ENCODE assay signal across 23 cellular contexts in genomic region chr22:38970548-38970947, GRCh38. TPM values are rescaled to one million over a fixed set of nuclear protein-coding genes. Genes with fewer than 3 reads are reported as not detected.
DNase-seq lines count a peak whose midpoint lies in the region; ATAC-seq and TF ChIP-seq lines count a peak whose summit lies in the region.
"Had no signal": no experiment of that assay in that cellular context is flagged by ENCODE, and none has a peak within 500 bp of the region (broad histone marks: within the 10 kb centered on the region; RNA-seq: fewer than 3 reads in every experiment).

No MANE protein-coding gene starts in this region.

- H3K4me3 ChIP-seq in CD8-positive, alpha-beta T cell (ENCODE audit: low read depth, low read length), result no peak overlapping the region
- H3K4me3 ChIP-seq: GM23338, SJSA1 had no signal

- no peak overlapping the region for H3K4me3 Mint-ChIP-seq in CD8-positive, alpha-beta T cell
- H3K4me3 Mint-ChIP-seq in T-helper 17 cell (no peak overlapping the region), glutamatergic neuron (ENCODE audit: unreplicated experiment) (no peak overlapping the region)
- H3K4me3 Mint-ChIP-seq in stimulated activated effector memory CD8-positive, alpha-beta T cell treated with anti-CD3 and anti-CD28 coated beads, Interleukin-12 subunit alpha, Interleukin-12 subunit beta, amount 100 ng/mL, for 72 hours, result no peak overlapping the region
- H3K4me3 Mint-ChIP-seq: GM23338, H9, IgD-negative memory B cell had no signal

- no peak for DNase-seq in CD8-positive, alpha-beta T cell
- DNase-seq in T-helper 17 cell (no peak), glutamatergic neuron (no peak), anterior cingulate cortex (lab: John Stamatoyannopoulos, UW) (no peak)
- no peak for DNase-seq in stimulated activated effector memory CD8-positive, alpha-beta T cell treated with anti-CD3 and anti-CD28 coated beads, Interleukin-12 subunit alpha, Interleukin-12 subunit beta, amount 100 ng/mL, for 72 hours (ENCODE audit: low spot score in 2 of 2)
- DNase-seq in activated CD8-positive, alpha-beta memory T cell treated with anti-CD3 and anti-CD28 coated beads for 24 hours, result no peak
- DNase-seq: H9, MM.1S, NCI-H2029 treated with DMSO at 0.1 percent for 48 hours, NCI-H446 treated with DMSO at 0.1 percent for 48 hours, NCI-H526, Right ventricle myocardium superior, RPMI8226 had no signal

- H3K4me1 ChIP-seq in CD8-positive, alpha-beta T cell (ENCODE audit: insufficient read depth, low read length), result no peaks in the 10 kb centered on the region
- H3K4me1 ChIP-seq: SJSA1 had no signal

- no peaks in the 10 kb centered on the region for H3K36me3 ChIP-seq in CD8-positive, alpha-beta T cell (ENCODE audit: insufficient read depth, low read length)
- H3K36me3 ChIP-seq: SJSA1 had no signal

- no peak for ATAC-seq in CD8-positive, alpha-beta T cell
- ATAC-seq in T-helper 17 cell (no peak), GM21576 (IDR thresholded peaks at IDR 0.05; ENCODE audit: unreplicated experiment) (no peak)
- no peak for ATAC-seq in stimulated activated effector memory CD8-positive, alpha-beta T cell treated with anti-CD3 and anti-CD28 coated beads, Interleukin-12 subunit alpha, Interleukin-12 subunit beta, amount 100 ng/mL, for 72 hours
- ATAC-seq: GM23338 had no signal

- no peaks in the 10 kb centered on the region for H3K36me3 Mint-ChIP-seq in CD8-positive, alpha-beta T cell
- H3K36me3 Mint-ChIP-seq in T-helper 17 cell (ENCODE audit: low read depth) (peaks cover 3% of the 10 kb centered on the region), glutamatergic neuron (ENCODE audit: unreplicated experiment) (no peaks in the 10 kb centered on the region)
- H3K36me3 Mint-ChIP-seq in stimulated activated effector memory CD8-positive, alpha-beta T cell treated with anti-CD3 and anti-CD28 coated beads, Interleukin-12 subunit alpha, Interleukin-12 subunit beta, amount 100 ng/mL, for 72 hours, result no peaks in the 10 kb centered on the region

- H3K27me3 ChIP-seq in CD8-positive, alpha-beta T cell (ENCODE audit: insufficient read depth, low read length), result no peaks in the 10 kb centered on the region

- POLR2A ChIA-PET in CD8-positive, alpha-beta T cell (lab: Charles Lee), result no interaction called here

- H3K9me3 Mint-ChIP-seq in CD8-positive, alpha-beta T cell, result no peaks in the 10 kb centered on the region
- peaks cover 4% of the 10 kb centered on the region for H3K9me3 Mint-ChIP-seq in glutamatergic neuron (ENCODE audit: unreplicated experiment)
- no peaks in the 10 kb centered on the region for H3K9me3 Mint-ChIP-seq in stimulated activated effector memory CD8-positive, alpha-beta T cell treated with anti-CD3 and anti-CD28 coated beads, Interleukin-12 subunit alpha, Interleukin-12 subunit beta, amount 100 ng/mL, for 72 hours
- H3K9me3 Mint-ChIP-seq: IgD-negative memory B cell had no signal

- peaks cover 17% of the 10 kb centered on the region for H3K27me3 Mint-ChIP-seq in CD8-positive, alpha-beta T cell (ENCODE audit: low read depth)
- H3K27me3 Mint-ChIP-seq in T-helper 17 cell (peaks cover 31% of the 10 kb centered on the region), glutamatergic neuron (ENCODE audit: unreplicated experiment) (peaks cover 12% of the 10 kb centered on the region)

- no peaks in the 10 kb centered on the region for H3K9me3 ChIP-seq in CD8-positive, alpha-beta T cell (ENCODE audit: low read length)
- no peaks in the 10 kb centered on the region for H3K9me3 ChIP-seq in T-helper 17 cell (ENCODE audit: control insufficient read depth, low read length, poor library complexity, severe bottlenecking)
- H3K9me3 ChIP-seq: SJSA1 had no signal

- H3K27ac ChIP-seq in CD8-positive, alpha-beta T cell (ENCODE audit: low read depth, low read length), result no peak overlapping the region
- H3K27ac ChIP-seq: C4-2B, HL-60, KMS-11, SJSA1 had no signal

- intact Hi-C loops in CD8-positive, alpha-beta T cell (cut with DNase I, micrococcal nuclease), result no loop called here

- CTCF ChIA-PET in CD8-positive, alpha-beta T cell (lab: Charles Lee), result interaction anchor here (2.7 kb wide), 1 partner anchor 32 kb away, joined by 12 read pairs; no protein-coding TSS in a partner anchor

- TF ChIP-seq CTCF in CD8-positive, alpha-beta T cell (IDR thresholded peaks at IDR 0.05), result no peak
- TF ChIP-seq CTCF in glutamatergic neuron (IDR thresholded peaks at IDR 0.05; ENCODE audit: partially characterized antibody, unreplicated experiment), result no peak

- H3K27ac Mint-ChIP-seq in CD8-positive, alpha-beta T cell, result peak overlapping the region; percentile 53
- peak overlapping the region; percentile 24 for H3K27ac Mint-ChIP-seq in T-helper 17 cell
- peak overlapping the region; percentile 17 for H3K27ac Mint-ChIP-seq in glutamatergic neuron (ENCODE audit: unreplicated experiment)
- peak overlapping the region; percentile 85 for H3K27ac Mint-ChIP-seq in stimulated activated effector memory CD8-positive, alpha-beta T cell treated with anti-CD3 and anti-CD28 coated beads, Interleukin-12 subunit alpha, Interleukin-12 subunit beta, amount 100 ng/mL, for 72 hours
- H3K27ac Mint-ChIP-seq: GM23338, H9, IgD-negative memory B cell had no signal

- peaks cover 2% of the 10 kb centered on the region for H3K4me1 Mint-ChIP-seq in CD8-positive, alpha-beta T cell (ENCODE audit: low read depth)
- H3K4me1 Mint-ChIP-seq in T-helper 17 cell (peaks cover 13% of the 10 kb centered on the region), glutamatergic neuron (ENCODE audit: low read depth, unreplicated experiment) (no peaks in the 10 kb centered on the region)
- H3K4me1 Mint-ChIP-seq in stimulated activated effector memory CD8-positive, alpha-beta T cell treated with anti-CD3 and anti-CD28 coated beads, Interleukin-12 subunit alpha, Interleukin-12 subunit beta, amount 100 ng/mL, for 72 hours, result peaks cover 20% of the 10 kb centered on the region

RNA-seq across cellular contexts. Expression of gene APOBEC3B, which starts 11.6 kb away (rescaled TPM):
- under 1 TPM in 1 of 2 experiments, not detected in 1; 0.41 TPM for total RNA-seq in CD8-positive, alpha-beta T cell
- total RNA-seq in T-helper 17 cell (1 to 10 TPM; 1.2 to 1.5 TPM), glutamatergic neuron (ENCODE audit: unreplicated experiment) (not detected)

RNA-seq across cellular contexts. Expression of gene APOBEC3A, which starts 13.1 kb away (rescaled TPM):
- not detected for total RNA-seq in CD8-positive, alpha-beta T cell
- total RNA-seq in T-helper 17 cell (1 to 10 TPM in 1 of 2 donors, under 1 TPM in 1; 0.70 to 4.1 TPM), glutamatergic neuron (ENCODE audit: unreplicated experiment) (not detected)
- total RNA-seq: A673, Daoy, G401, GM23338, H9, SJSA1 had no signal

RNA-seq across cellular contexts. Expression of gene APOBEC3C, which starts 43.5 kb away (rescaled TPM):
- 10 to 100 TPM; 14.1 to 15.8 TPM for total RNA-seq in CD8-positive, alpha-beta T cell
- 10 to 100 TPM; 35.9 to 39.8 TPM for total RNA-seq in T-helper 17 cell
- total RNA-seq in glutamatergic neuron (ENCODE audit: unreplicated experiment), result 0.71 TPM

RNA-seq across cellular contexts. Expression of gene APOBEC3D, which starts 50.4 kb away (rescaled TPM):
- total RNA-seq in CD8-positive, alpha-beta T cell, result 1 to 10 TPM; 6.3 to 7.1 TPM
- total RNA-seq in T-helper 17 cell, result 10 to 100 TPM; 12.2 to 17.6 TPM
- 0.64 TPM for total RNA-seq in glutamatergic neuron (ENCODE audit: unreplicated experiment)

Comparison
In these comparisons a context has a peak if more than half of its experiments do, and no peak if none do; other contexts are left out.
1. H3K27ac Mint-ChIP-seq: peak in every context shown above with its lines; median percentile 85 in stimulated activated effector memory CD8-positive, alpha-beta T cell treated with anti-CD3 and anti-CD28 coated beads, Interleukin-12 subunit alpha, Interleukin-12 subunit beta, amount 100 ng/mL, for 72 hours; 53 in CD8-positive, alpha-beta T cell; 24 in T-helper 17 cell; 17 in glutamatergic neuron.